8 cellular contexts compared by ENCODE assay signal in the genomic region with DNA sequence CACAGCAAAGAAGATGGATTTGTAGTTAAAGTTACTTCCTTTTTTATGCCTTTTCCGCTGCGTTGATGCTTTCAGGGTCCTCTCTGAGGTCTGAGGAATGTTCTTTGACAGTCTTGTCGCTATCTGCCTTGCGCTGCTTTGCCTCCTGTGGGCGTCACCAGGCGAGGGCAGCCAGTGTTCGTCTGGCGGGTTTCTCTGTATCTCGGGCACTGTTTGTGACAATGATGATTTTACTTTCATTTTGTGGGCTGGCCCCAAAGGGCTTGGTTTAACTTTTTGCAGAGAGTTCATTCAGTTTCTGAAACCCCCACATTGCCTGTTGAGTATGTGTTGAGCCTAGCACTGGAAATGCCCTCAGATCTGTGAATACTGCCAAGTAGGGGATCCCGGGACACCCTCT. TPM values are rescaled to one million over a fixed set of nuclear protein-coding genes. Genes with fewer than 3 reads are reported as not detected.
DNase-seq lines count a peak whose midpoint lies in the region; ATAC-seq and TF ChIP-seq lines count a peak whose summit lies in the region.

No MANE protein-coding gene starts in this region.

- H3K27me3 Mint-ChIP-seq in activated B cell treated with CpG ODN at 0.5 μM for 24 hours = no peaks in the 10 kb centered on the region

- H3K4me3 ChIP-seq in breast epithelium (peak overlapping the region; percentile 21 to 66 (median 49)), skeletal muscle satellite cell (ENCODE audit: low read length) (no peak overlapping the region)

- intact Hi-C loops in activated B cell treated with CpG ODN at 0.5 μM for 24 hours (cut with micrococcal nuclease) = loop anchor here (5.0 kb wide), 1 partner anchor 263 kb away; no protein-coding TSS in a partner anchor
- intact Hi-C loops in breast epithelium (cut with DNase I; ENCODE audit: low total_unique reads) = no loop called here

- no peaks in the 10 kb centered on the region for H3K36me3 ChIP-seq in breast epithelium
- H3K36me3 ChIP-seq in skeletal muscle satellite cell (ENCODE audit: insufficient read depth, low read length) = peaks cover 15% of the 10 kb centered on the region

- DNase-seq in activated B cell treated with CpG ODN at 0.5 μM for 24 hours (peak; percentile 25), breast epithelium (ENCODE audit: low spot score in 2 of 2) (peak in 1 of 2 donors; percentile 56), GOT3 (lab: John Stamatoyannopoulos, UW) (no peak), DMS114 treated with DMSO at 0.1 percent for 48 hours (lab: John Stamatoyannopoulos, UW; ENCODE audit: unreplicated experiment) (no peak), NCI-H2081 treated with DMSO at 0.1 percent for 48 hours (lab: John Stamatoyannopoulos, UW) (no peak)

- no peak overlapping the region for H3K9ac ChIP-seq in skeletal muscle satellite cell (ENCODE audit: low read depth, low read length)

- H3K27ac Mint-ChIP-seq in activated B cell treated with CpG ODN at 0.5 μM for 24 hours = peak overlapping the region; percentile 81

- TF ChIP-seq POLR2A in GM18505 (IDR thresholded peaks at IDR 0.05; ENCODE audit: borderline replicate concordance, extremely low read depth, insufficient read depth, insufficient read length) (no peak), breast epithelium (IDR thresholded peaks at IDR 0.05) (no peak)

- no peak for TF ChIP-seq CTCF in activated B cell treated with CpG ODN at 0.5 μM for 24 hours (IDR thresholded peaks at IDR 0.05)
- no peak for TF ChIP-seq CTCF in breast epithelium (IDR thresholded peaks at IDR 0.05)

- ATAC-seq in GM18505 (IDR thresholded peaks at IDR 0.05; ENCODE audit: unreplicated experiment) = peak; percentile 72
- peak; percentile 51 for ATAC-seq in HG02970 (IDR thresholded peaks at IDR 0.05; ENCODE audit: low FRiP score, unreplicated experiment)
- peak; percentile 85 for ATAC-seq in activated B cell treated with CpG ODN at 0.5 μM for 24 hours (ENCODE audit: low read depth)

- H3K9me3 ChIP-seq in breast epithelium (no peaks in the 10 kb centered on the region), skeletal muscle satellite cell (replicated peaks; ENCODE audit: low read length) (no peaks in the 10 kb centered on the region)

- H3K4me2 ChIP-seq in skeletal muscle satellite cell (ENCODE audit: low read length) = peak overlapping the region; percentile 52

- POLR2A ChIA-PET in activated B cell treated with CpG ODN at 0.5 μM for 24 hours (lab: Charles Lee) = interaction anchor here (0.6 to 1.0 kb wide), 2 partner anchors 10 to 25 kb away, joined by 3 to 4 read pairs; no protein-coding TSS in a partner anchor

- H3K4me1 Mint-ChIP-seq in activated B cell treated with CpG ODN at 0.5 μM for 24 hours = peaks cover 36% of the 10 kb centered on the region

- peak overlapping the region; percentile 80 for H3K4me3 Mint-ChIP-seq in activated B cell treated with CpG ODN at 0.5 μM for 24 hours

- H3K4me1 ChIP-seq in breast epithelium (peaks cover 0 to 15% of the 10 kb centered on the region in 2 donors), skeletal muscle satellite cell (ENCODE audit: control insufficient read depth, insufficient read depth, low read length) (peaks cover 47% of the 10 kb centered on the region)

- CTCF ChIA-PET in activated B cell treated with CpG ODN at 0.5 μM for 24 hours (lab: Charles Lee) = interaction anchor here (1.1 to 17.0 kb wide), 2 partner anchors 8 to 151 kb away, joined by 3 to 357 read pairs; no protein-coding TSS in a partner anchor

- H3K27me3 ChIP-seq in breast epithelium (no peaks in the 10 kb centered on the region), skeletal muscle satellite cell (ENCODE audit: control insufficient read depth, insufficient read depth, low read length) (no peaks in the 10 kb centered on the region)

- peaks cover 47% of the 10 kb centered on the region for H3K36me3 Mint-ChIP-seq in activated B cell treated with CpG ODN at 0.5 μM for 24 hours (ENCODE audit: low read depth)

- H3K9me3 Mint-ChIP-seq in activated B cell treated with CpG ODN at 0.5 μM for 24 hours = no peaks in the 10 kb centered on the region

- H3K27ac ChIP-seq in breast epithelium = peak overlapping the region; percentile 54 to 77

RNA-seq across cellular contexts. Expression of gene SACM1L, which starts 24.6 kb away (rescaled TPM):
- total RNA-seq in activated B cell treated with CpG ODN at 0.5 μM for 24 hours = 43.1 and 55.5 TPM in 2 replicates
- 10 to 100 TPM; 49.3 to 84.7 (median 61.3) TPM for total RNA-seq in breast epithelium
- 18.6 and 20.0 TPM in 2 replicates for total RNA-seq in skeletal muscle satellite cell (2012; rRNA removed)
